8 cellular contexts compared by ENCODE assay signal in the genomic region with DNA sequence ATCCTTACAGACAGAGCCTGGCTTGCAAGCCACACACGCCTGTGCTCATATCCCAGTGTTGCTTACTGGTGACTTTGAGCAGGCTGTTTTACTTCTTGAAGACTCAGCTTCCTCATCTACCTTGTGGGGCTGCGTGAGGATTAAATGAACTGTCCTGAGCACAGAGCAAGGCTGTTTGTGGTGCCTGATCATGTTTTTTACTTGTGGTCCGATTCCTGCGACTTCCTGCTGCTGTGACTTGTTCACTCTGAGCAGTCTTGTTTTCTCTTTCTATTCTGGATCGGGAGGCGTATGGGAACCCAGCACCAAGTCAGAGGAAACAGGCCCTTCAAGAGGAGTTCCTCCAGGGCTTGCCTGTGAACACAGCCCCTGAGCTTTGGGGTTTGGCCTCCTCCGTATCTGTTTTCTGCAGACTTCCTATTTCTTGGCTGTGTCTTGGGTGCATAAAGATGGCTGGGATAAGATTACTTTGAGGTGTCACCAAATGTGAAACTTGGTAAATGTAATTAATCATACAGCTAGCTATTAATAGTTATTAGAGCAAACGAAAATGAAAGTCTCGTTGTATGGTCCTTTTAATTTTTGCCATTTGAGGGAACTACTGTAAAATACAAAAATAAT.
DNase-seq lines count a peak whose midpoint lies in the region; ATAC-seq and TF ChIP-seq lines count a peak whose summit lies in the region.

No MANE protein-coding gene starts in this region.

- H3K4me3 ChIP-seq in AG10803 (ENCODE audit: low read length) (peak overlapping the region; percentile 13; the same call in 1 of the 2 replicates), mucosa of descending colon (no peak overlapping the region)

- peak overlapping the region; percentile 58 for H3K4me3 Mint-ChIP-seq in activated naive CD8-positive, alpha-beta T cell treated with anti-CD3 and anti-CD28 coated beads for 36 hours

- H3K9me3 Mint-ChIP-seq in activated naive CD8-positive, alpha-beta T cell treated with anti-CD3 and anti-CD28 coated beads for 36 hours: peaks cover 6% of the 10 kb centered on the region

- H3K27ac Mint-ChIP-seq in activated naive CD8-positive, alpha-beta T cell treated with anti-CD3 and anti-CD28 coated beads for 36 hours: peak overlapping the region; percentile 77

- peaks cover 50% of the 10 kb centered on the region for H3K36me3 Mint-ChIP-seq in activated naive CD8-positive, alpha-beta T cell treated with anti-CD3 and anti-CD28 coated beads for 36 hours

- TF ChIP-seq CTCF in AG10803 (conservative IDR thresholded peaks at IDR 0.05; ENCODE audit: low read length) (no peak), mucosa of descending colon (IDR thresholded peaks at IDR 0.05) (no peak)

- DNase-seq in AG10803 (ENCODE audit: low read depth): no peak
- no peak for DNase-seq in activated naive CD8-positive, alpha-beta T cell treated with anti-CD3 and anti-CD28 coated beads for 36 hours
- DNase-seq in mucosa of descending colon: peak in 1 of 3 donors; percentile 27
- DNase-seq in NCI-H2029 (lab: John Stamatoyannopoulos, UW): no peak
- no peak for DNase-seq in T-helper 9 cell

- ATAC-seq in GM18907 (IDR thresholded peaks at IDR 0.05; ENCODE audit: unreplicated experiment) (peak; percentile 71), HG03060 (IDR thresholded peaks at IDR 0.05; ENCODE audit: low read depth, unreplicated experiment) (peak; percentile 47), mucosa of descending colon (peak; percentile 56), SK-N-SH treated with all-trans-retinoic acid at 6 μM for 48 hours (no peak)

- H3K4me1 Mint-ChIP-seq in activated naive CD8-positive, alpha-beta T cell treated with anti-CD3 and anti-CD28 coated beads for 36 hours: peaks cover 26% of the 10 kb centered on the region

- no peaks in the 10 kb centered on the region for H3K9me3 ChIP-seq in mucosa of descending colon

- H3K4me1 ChIP-seq in mucosa of descending colon (ENCODE audit: low read depth): no peaks in the 10 kb centered on the region

- H3K36me3 ChIP-seq in mucosa of descending colon (ENCODE audit: low read depth): no peaks in the 10 kb centered on the region

- H3K27me3 Mint-ChIP-seq in activated naive CD8-positive, alpha-beta T cell treated with anti-CD3 and anti-CD28 coated beads for 36 hours: no peaks in the 10 kb centered on the region

- intact Hi-C loops in mucosa of descending colon (cut with DNase I, micrococcal nuclease): no loop called here

TF ChIP-seq in SK-N-SH treated with all-trans-retinoic acid at 6 μM for 48 hours, 23 proteins besides CTCF, POLR2A, EP300 and RAD21:
- no peak for TF ChIP-seq GLIS3 (CRISPR knock-in tag; IDR thresholded peaks at IDR 0.05)
- TF ChIP-seq SNAI2 (CRISPR knock-in tag; IDR thresholded peaks at IDR 0.05): no peak
- TF ChIP-seq, protein P1, sequence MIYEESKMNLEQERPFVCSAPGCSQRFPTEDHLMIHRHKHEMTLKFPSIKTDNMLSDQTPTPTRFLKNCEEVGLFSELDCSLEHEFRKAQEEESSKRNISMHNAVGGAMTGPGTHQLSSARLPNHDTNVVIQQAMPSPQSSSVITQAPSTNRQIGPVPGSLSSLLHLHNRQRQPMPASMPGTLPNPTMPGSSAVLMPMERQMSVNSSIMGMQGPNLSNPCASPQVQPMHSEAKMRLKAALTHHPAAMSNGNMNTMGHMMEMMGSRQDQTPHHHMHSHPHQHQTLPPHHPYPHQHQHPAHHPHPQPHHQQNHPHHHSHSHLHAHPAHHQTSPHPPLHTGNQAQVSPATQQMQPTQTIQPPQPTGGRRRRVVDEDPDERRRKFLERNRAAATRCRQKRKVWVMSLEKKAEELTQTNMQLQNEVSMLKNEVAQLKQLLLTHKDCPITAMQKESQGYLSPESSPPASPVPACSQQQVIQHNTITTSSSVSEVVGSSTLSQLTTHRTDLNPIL (CRISPR knock-in tag; IDR thresholded peaks at IDR 0.05; ENCODE audit: low read depth): no peak
- no peak for TF ChIP-seq OSR1 (CRISPR knock-in tag; IDR thresholded peaks at IDR 0.05)
